1 cellular context compared by ENCODE assay signal in genomic region chr2:68110102-68110501, GRCh38.
TF ChIP-seq lines count a peak whose summit lies in the region.

No MANE protein-coding gene starts in this region.

TF ChIP-seq in HCT116, 20 proteins besides CTCF, POLR2A, EP300 and RAD21 (continued from another document):
- TF ChIP-seq JUND (IDR thresholded peaks at IDR 0.05), result no peak
- no peak for TF ChIP-seq FOSL1 (IDR thresholded peaks at IDR 0.05; ENCODE audit: low read depth)
- TF ChIP-seq SRF (IDR thresholded peaks at IDR 0.05; ENCODE audit: low read depth), result no peak
- TF ChIP-seq POLR2AphosphoS5 (IDR thresholded peaks at IDR 0.05; ENCODE audit: low read depth, low read length), result no peak
- TF ChIP-seq ELF1 (IDR thresholded peaks at IDR 0.05; ENCODE audit: borderline replicate concordance, low read depth), result no peak
- TF ChIP-seq ZFX (IDR thresholded peaks at IDR 0.05), result no peak
- TF ChIP-seq YY1 (IDR thresholded peaks at IDR 0.05; ENCODE audit: extremely low read depth, insufficient replicate concordance, low read depth, low read length), result no peak
- no peak for TF ChIP-seq EZH2phosphoT487 (IDR thresholded peaks at IDR 0.05; ENCODE audit: borderline replicate concordance)
